Comparison of ENCODE assay signal across 7 cellular contexts in genomic region chr3:151460774-151461450, GRCh38. TPM values are rescaled to one million over a fixed set of nuclear protein-coding genes. Genes with fewer than 3 reads are reported as not detected.
DNase-seq lines count a peak whose midpoint lies in the region; ATAC-seq and TF ChIP-seq lines count a peak whose summit lies in the region.

Gene IGSF10 (minus strand): TSS chr3:151461061. CDS start chr3:151458709, 2,352 bp downstream.

- H3K27ac Mint-ChIP-seq in stimulated activated naive B cell treated with anti-CD40 and anti-IgM and Interleukin-4, amounts not matched to agents 10 μg/mL and 1 μg/mL and 100 μg/mL, for 72 hours: no peak within 1 kb of the TSS

- H3K4me1 Mint-ChIP-seq in stimulated activated naive B cell treated with anti-CD40 and anti-IgM and Interleukin-4, amounts not matched to agents 10 μg/mL and 1 μg/mL and 100 μg/mL, for 72 hours: peaks cover 4 to 15% of the 10 kb centered on the region in 2 donors

- TF ChIP-seq CTCF in ascending aorta (IDR thresholded peaks at IDR 0.05): no peak

- no peaks in the 10 kb centered on the region for H3K9me3 ChIP-seq in HUES6 (ENCODE audit: control insufficient read depth, insufficient read depth, low read depth, low read length)
- no peaks in the 10 kb centered on the region for H3K9me3 ChIP-seq in ascending aorta

- no peak within 1 kb of the TSS for H3K27ac ChIP-seq in HUES6 (ENCODE audit: low read depth, low read length)
- H3K27ac ChIP-seq in ascending aorta: no peak within 1 kb of the TSS

- peak within 1 kb of the TSS; percentile 24 for H3K9ac ChIP-seq in HUES6 (ENCODE audit: low read length)

- H3K4me3 ChIP-seq in HUES6 (ENCODE audit: low read depth, low read length) (peak within 1 kb of the TSS; percentile 63), ascending aorta (peak within 1 kb of the TSS; percentile 67 to 76)

- H3K4me1 ChIP-seq in HUES6 (ENCODE audit: control insufficient read depth, insufficient read depth, low read length) (peaks cover 4% of the 10 kb centered on the region; the same call in 1 of the 2 replicates), ascending aorta (peaks cover 0 to 7% of the 10 kb centered on the region in 2 donors)

- ATAC-seq in stimulated activated naive B cell treated with anti-CD40 and anti-IgM and Interleukin-4, amounts not matched to agents 10 μg/mL and 1 μg/mL and 100 μg/mL, for 72 hours (replicated peaks): peak in 1 of 2 donors; percentile 21
- ATAC-seq in GM19035 (IDR thresholded peaks at IDR 0.05; ENCODE audit: unreplicated experiment) (no peak), HG03439 (IDR thresholded peaks at IDR 0.05; ENCODE audit: unreplicated experiment) (no peak)

- intact Hi-C loops in ascending aorta (cut with DNase I): no loop called here

- H3K9me3 Mint-ChIP-seq in stimulated activated naive B cell treated with anti-CD40 and anti-IgM and Interleukin-4, amounts not matched to agents 10 μg/mL and 1 μg/mL and 100 μg/mL, for 72 hours: no peaks in the 10 kb centered on the region

- H3K27me3 Mint-ChIP-seq in stimulated activated naive B cell treated with anti-CD40 and anti-IgM and Interleukin-4, amounts not matched to agents 10 μg/mL and 1 μg/mL and 100 μg/mL, for 72 hours: peaks cover 16 to 23% of the 10 kb centered on the region in 2 donors

- no peaks in the 10 kb centered on the region for H3K36me3 Mint-ChIP-seq in stimulated activated naive B cell treated with anti-CD40 and anti-IgM and Interleukin-4, amounts not matched to agents 10 μg/mL and 1 μg/mL and 100 μg/mL, for 72 hours

- peak within 1 kb of the TSS; percentile 69 to 70 for H3K4me3 Mint-ChIP-seq in stimulated activated naive B cell treated with anti-CD40 and anti-IgM and Interleukin-4, amounts not matched to agents 10 μg/mL and 1 μg/mL and 100 μg/mL, for 72 hours

- DNase-seq in ascending aorta (ENCODE audit: low spot score in 2 of 2): no peak
- peak; percentile 83 for DNase-seq in islet precursor cell
- no peak for DNase-seq in stimulated activated naive B cell treated with anti-CD40 and anti-IgM and Interleukin-4, amounts not matched to agents 10 μg/mL and 1 μg/mL and 100 μg/mL, for 72 hours
- DNase-seq in midbrain (lab: John Stamatoyannopoulos, UW): no peak

- H3K36me3 ChIP-seq in HUES6 (ENCODE audit: control insufficient read depth, insufficient read depth, low read length) (no peaks in the 10 kb centered on the region), ascending aorta (no peaks in the 10 kb centered on the region)

- H3K27me3 ChIP-seq in HUES6 (ENCODE audit: control insufficient read depth, insufficient read depth, low read length): peaks cover 23% of the 10 kb centered on the region
- no peaks in the 10 kb centered on the region for H3K27me3 ChIP-seq in ascending aorta

RNA-seq across cellular contexts. Expression of gene IGSF10, which starts in this region (rescaled TPM):
- total RNA-seq in ascending aorta: 1.7 TPM
